ENCODE assay signal across 8 cellular contexts in the genomic region with DNA sequence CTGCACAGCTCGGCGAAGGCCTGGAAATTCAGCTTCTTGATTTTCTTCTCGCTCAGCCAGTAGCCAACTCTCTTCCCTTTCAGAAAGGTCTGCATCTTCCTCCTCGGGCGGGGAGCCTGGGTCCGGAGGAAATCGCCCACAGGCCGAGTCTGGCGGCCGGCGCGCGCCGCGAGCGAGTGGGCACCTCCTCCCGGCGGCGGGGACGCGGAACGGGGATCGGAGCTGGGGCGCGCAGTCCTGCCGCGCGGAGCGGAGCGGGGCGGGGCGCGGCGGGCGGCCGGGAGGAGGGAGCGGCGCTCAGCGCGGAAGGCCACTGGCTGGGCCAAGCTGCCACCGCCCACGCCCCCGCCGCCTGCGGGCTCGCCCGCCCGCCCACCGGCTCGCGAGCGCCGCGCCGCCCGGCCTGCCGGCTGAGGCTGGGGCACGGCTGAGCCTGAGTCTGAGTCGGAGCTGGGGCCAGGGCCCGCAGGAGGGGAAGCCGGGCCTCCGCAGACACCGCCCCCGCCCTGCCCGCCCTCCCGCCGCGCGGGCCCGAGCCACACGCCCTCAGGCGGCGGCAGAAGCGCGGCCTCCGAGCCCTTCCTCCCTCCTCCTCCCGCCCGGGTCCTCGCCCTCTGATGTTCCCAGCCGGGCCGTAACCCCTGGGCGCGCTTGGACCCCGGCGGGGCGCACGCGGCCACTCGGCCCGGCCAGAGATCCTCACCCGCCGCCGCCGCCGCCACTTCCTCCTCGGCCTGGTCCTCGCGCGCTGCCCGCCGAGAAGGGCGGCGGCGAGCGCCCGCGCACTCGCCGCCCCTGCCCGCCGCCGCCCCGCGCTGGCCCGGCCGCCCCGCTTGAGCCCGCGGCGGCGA. TPM values are rescaled to one million over a fixed set of nuclear protein-coding genes. Genes with fewer than 3 reads are reported as not detected.
A peak's percentile ranks its signal among the peaks of the same experiment; 100 is the strongest.
DNase-seq lines count a peak whose midpoint lies in the region; ATAC-seq and TF ChIP-seq lines count a peak whose summit lies in the region.

No MANE protein-coding gene starts in this region.

- TF ChIP-seq CTCF in right lobe of liver (IDR thresholded peaks at IDR 0.05) = peak in 1 of 4 donors; percentile 20

- WGBS in right lobe of liver (ENCODE audit: insufficient coverage, low coverage, low lambda C conversion rate, missing lambda C conversion rate) = 0% methylated on average over 7 of the region's 121 CpGs

- CTCF ChIA-PET in activated CD4-positive, alpha-beta T cell treated with anti-CD3 and anti-CD28 coated beads, Interleukin-2, amount 10 ng/mL, durations not matched to agents 7 days and 5 days (lab: Charles Lee) = interaction anchor here (1.1 to 5.7 kb wide), 7 partner anchors 13 to 163 kb away, joined by 3 to 68 read pairs (median 8); no protein-coding TSS in a partner anchor

- peak; percentile 93 for DNase-seq in Ammon's horn (ENCODE audit: low spot score)
- peak; percentile 74 for DNase-seq in NCI-H510A treated with DMSO at 0.1 percent for 48 hours (lab: John Stamatoyannopoulos, UW)
- peak; percentile 83 for DNase-seq in activated CD4-positive, alpha-beta T cell treated with anti-CD3 and anti-CD28 coated beads, Interleukin-2, amount 10 ng/mL, durations not matched to agents 7 days and 5 days
- DNase-seq in right lobe of liver = peak; percentile 93 to 95 (median 95)
- peak; percentile 80 for DNase-seq in stimulated activated CD4-positive, alpha-beta T cell treated with anti-CD3 and anti-CD28 coated beads, Interleukin-4, amount 100 ng/mL, for 24 hours

- H3K4me3 Mint-ChIP-seq in activated CD4-positive, alpha-beta T cell treated with anti-CD3 and anti-CD28 coated beads, Interleukin-2, amount 10 ng/mL, durations not matched to agents 7 days and 5 days = peak overlapping the region; percentile 83
- H3K4me3 Mint-ChIP-seq in dendritic cell treated with granulocyte-macrophage colony-stimulating factor and Interleukin-4, amounts not matched to agents 40 ng/mL and 50 ng/mL, for 4 days = peak overlapping the region; percentile 83

- intact Hi-C loops in dendritic cell treated with granulocyte-macrophage colony-stimulating factor and Interleukin-4, amounts not matched to agents 40 ng/mL and 50 ng/mL, for 4 days (cut with micrococcal nuclease) = loop anchor here (1.0 to 2.0 kb wide), 2 partner anchors 24 to 162 kb away; no protein-coding TSS in a partner anchor
- intact Hi-C loops in right lobe of liver (cut with DNase I) = no loop called here

- peak overlapping the region; percentile 36 for H3K27ac Mint-ChIP-seq in activated CD4-positive, alpha-beta T cell treated with anti-CD3 and anti-CD28 coated beads, Interleukin-2, amount 10 ng/mL, durations not matched to agents 7 days and 5 days
- peak overlapping the region; percentile 86 for H3K27ac Mint-ChIP-seq in dendritic cell treated with granulocyte-macrophage colony-stimulating factor and Interleukin-4, amounts not matched to agents 40 ng/mL and 50 ng/mL, for 4 days

- H3K27me3 Mint-ChIP-seq in activated CD4-positive, alpha-beta T cell treated with anti-CD3 and anti-CD28 coated beads, Interleukin-2, amount 10 ng/mL, durations not matched to agents 7 days and 5 days = no peaks in the 10 kb centered on the region
- no peaks in the 10 kb centered on the region for H3K27me3 Mint-ChIP-seq in dendritic cell treated with granulocyte-macrophage colony-stimulating factor and Interleukin-4, amounts not matched to agents 40 ng/mL and 50 ng/mL, for 4 days

- no peaks in the 10 kb centered on the region for H3K27me3 ChIP-seq in right lobe of liver

- POLR2A ChIA-PET in activated CD4-positive, alpha-beta T cell treated with anti-CD3 and anti-CD28 coated beads, Interleukin-2, amount 10 ng/mL, durations not matched to agents 7 days and 5 days (lab: Charles Lee) = interaction anchor here (0.8 kb wide), 1 partner anchor 1076 kb away, joined by 3 read pairs; no protein-coding TSS in a partner anchor

- no peaks in the 10 kb centered on the region for H3K36me3 ChIP-seq in right lobe of liver

- H3K4me1 Mint-ChIP-seq in activated CD4-positive, alpha-beta T cell treated with anti-CD3 and anti-CD28 coated beads, Interleukin-2, amount 10 ng/mL, durations not matched to agents 7 days and 5 days = peaks cover 40% of the 10 kb centered on the region
- peaks cover 66% of the 10 kb centered on the region for H3K4me1 Mint-ChIP-seq in dendritic cell treated with granulocyte-macrophage colony-stimulating factor and Interleukin-4, amounts not matched to agents 40 ng/mL and 50 ng/mL, for 4 days (ENCODE audit: low read depth)

- no peaks in the 10 kb centered on the region for H3K9me3 Mint-ChIP-seq in activated CD4-positive, alpha-beta T cell treated with anti-CD3 and anti-CD28 coated beads, Interleukin-2, amount 10 ng/mL, durations not matched to agents 7 days and 5 days
- no peaks in the 10 kb centered on the region for H3K9me3 Mint-ChIP-seq in dendritic cell treated with granulocyte-macrophage colony-stimulating factor and Interleukin-4, amounts not matched to agents 40 ng/mL and 50 ng/mL, for 4 days

- no peaks in the 10 kb centered on the region for H3K9me3 ChIP-seq in right lobe of liver

- peak; percentile 76 for ATAC-seq in HG03354 (IDR thresholded peaks at IDR 0.05; ENCODE audit: poor library complexity, severe bottlenecking, unreplicated experiment)
- peak; percentile 77 to 89 (median 83) for ATAC-seq in right lobe of liver

- H3K36me3 Mint-ChIP-seq in activated CD4-positive, alpha-beta T cell treated with anti-CD3 and anti-CD28 coated beads, Interleukin-2, amount 10 ng/mL, durations not matched to agents 7 days and 5 days (ENCODE audit: low read depth) = no peaks in the 10 kb centered on the region
- H3K36me3 Mint-ChIP-seq in dendritic cell treated with granulocyte-macrophage colony-stimulating factor and Interleukin-4, amounts not matched to agents 40 ng/mL and 50 ng/mL, for 4 days (ENCODE audit: low read depth) = peaks cover 12% of the 10 kb centered on the region

- H3K27ac ChIP-seq in right lobe of liver = peak overlapping the region; percentile 95 to 97 (median 95)

- H3K4me3 ChIP-seq in right lobe of liver = peak overlapping the region; percentile 58 to 92 (median 82)

- TF ChIP-seq POLR2A in GM19099 (IDR thresholded peaks at IDR 0.05; ENCODE audit: extremely low read depth, insufficient read length, low read depth) (peak; percentile 59), right lobe of liver (IDR thresholded peaks at IDR 0.05) (peak; percentile 83)

- peaks cover 0 to 29% (median 7%) of the 10 kb centered on the region in 4 donors for H3K4me1 ChIP-seq in right lobe of liver

RNA-seq across cellular contexts. Expression of a gene that starts 0.4 kb away (rescaled TPM):
- total RNA-seq in activated CD4-positive, alpha-beta T cell treated with anti-CD3 and anti-CD28 coated beads, Interleukin-2, amount 10 ng/mL, durations not matched to agents 7 days and 5 days = 10 to 100 TPM; 63.7 to 71.0 TPM
- 10 to 100 TPM; 28.4 to 61.0 (median 40.0) TPM for total RNA-seq in right lobe of liver

Comparison
In these comparisons a context has a peak if more than half of its experiments do, and no peak if none do; other contexts are left out.
1. Peak in every context shown above with its lines: DNase-seq, ATAC-seq, H3K4me3 ChIP-seq and H3K27ac ChIP-seq.